Comparison of ENCODE assay signal across 24 cellular contexts in genomic region chr2:61597300-61598289, GRCh38. TPM values are rescaled to one million over a fixed set of nuclear protein-coding genes. Genes with fewer than 3 reads are reported as not detected.
DNase-seq lines count a peak whose midpoint lies in the region; ATAC-seq, FAIRE-seq and TF ChIP-seq lines count a peak whose summit lies in the region.
"Had no signal": no experiment of that assay in that cellular context is flagged by ENCODE, and none has a peak within 500 bp of the region (broad histone marks: within the 10 kb centered on the region; RNA-seq: fewer than 3 reads in every experiment).

No MANE protein-coding gene starts in this region.

- H3K4me3 ChIP-seq in mammary epithelial cell (replicated peaks in 1 of 3; ENCODE audit: insufficient read depth in 1 of 3, low read depth in 2 of 3, low read length in 3 of 3) (no peak overlapping the region), K562 (no peak overlapping the region), iPS-20b (ENCODE audit: low read length) (no peak overlapping the region), gastroesophageal sphincter (no peak overlapping the region)
- H3K4me3 ChIP-seq: GM12878, SK-N-MC had no signal

- TF ChIP-seq EP300 in K562 (IDR thresholded peaks at IDR 0.05; ENCODE audit: low read length) (no peak), gastroesophageal sphincter (IDR thresholded peaks at IDR 0.05) (no peak)

- H3K36me3 Mint-ChIP-seq in MCF 10A (ENCODE audit: insufficient read depth, unreplicated experiment), result no peaks in the 10 kb centered on the region
- H3K36me3 Mint-ChIP-seq: CD4-positive, alpha-beta memory T cell had no signal

- H3K27me3 ChIP-seq in mammary epithelial cell (ENCODE audit: insufficient read depth, low read length) (no peaks in the 10 kb centered on the region), K562 (ENCODE audit: control insufficient read depth in 2 of 2, insufficient read depth in 2 of 2, low read length in 2 of 2) (no peaks in the 10 kb centered on the region), iPS-20b (ENCODE audit: insufficient read depth, low read length) (no peaks in the 10 kb centered on the region), gastroesophageal sphincter (no peaks in the 10 kb centered on the region)
- H3K27me3 ChIP-seq: BE2C had no signal

- BruUV-seq in MCF 10A (replicated peaks; lab: Mats Ljungman, UMichigan) (no TSS peak), mammary epithelial cell (replicated peaks; lab: Mats Ljungman, UMichigan) (no TSS peak), K562 (replicated peaks; lab: Mats Ljungman, UMichigan) (no TSS peak)

- no peak overlapping the region for H3K4me3 Mint-ChIP-seq in MCF 10A (ENCODE audit: unreplicated experiment)
- H3K4me3 Mint-ChIP-seq: CD4-positive, alpha-beta memory T cell had no signal

- DNase-seq in MCF 10A (ENCODE audit: unreplicated experiment) (no peak), mammary epithelial cell (no peak), K562 (ENCODE audit: extremely low read depth in 1 of 4, low spot score in 3 of 4) (no peak), NCI-H524 (lab: John Stamatoyannopoulos, UW) (no peak)
- DNase-seq: 8988T; BE2C; CD4-positive, alpha-beta memory T cell; DMS79 treated with DMSO at 0.1 percent for 48 hours; KG1; NCI-H1436; NCI-H2029 treated with DMSO at 0.1 percent for 48 hours; NCI-H82; Right ventricle myocardium superior had no signal

- H3K4me1 Mint-ChIP-seq in MCF 10A (ENCODE audit: insufficient read depth, unreplicated experiment), result peaks cover 7% of the 10 kb centered on the region
- H3K4me1 Mint-ChIP-seq: CD4-positive, alpha-beta memory T cell had no signal

- CTCF ChIA-PET in MCF 10A (lab: Yijun Ruan, JAX) (no interaction called here), mammary epithelial cell (lab: Charles Lee; ENCODE audit: low non-redundant PET) (no interaction called here), K562 (lab: Yijun Ruan, JAX; ENCODE audit: low intra/inter-chr PET ratio) (no interaction called here)

- no peaks in the 10 kb centered on the region for H3K36me3 ChIP-seq in mammary epithelial cell (ENCODE audit: insufficient read depth, low read length)
- no peaks in the 10 kb centered on the region for H3K36me3 ChIP-seq in K562 (ENCODE audit: control insufficient read depth, insufficient read depth, low read length)
- H3K36me3 ChIP-seq in iPS-20b (ENCODE audit: insufficient read depth, low read depth, low read length), result no peaks in the 10 kb centered on the region
- H3K36me3 ChIP-seq in gastroesophageal sphincter, result no peaks in the 10 kb centered on the region
- H3K36me3 ChIP-seq: BE2C had no signal

- H3K27ac ChIP-seq in mammary epithelial cell (ENCODE audit: insufficient read depth, low read depth, low read length), result no peak overlapping the region
- H3K27ac ChIP-seq in K562 (ENCODE audit: extremely low read depth, low read depth, low read length), result no peak overlapping the region
- H3K27ac ChIP-seq in iPS-20b (ENCODE audit: low read length), result peak overlapping the region; percentile 59
- no peak overlapping the region for H3K27ac ChIP-seq in gastroesophageal sphincter
- H3K27ac ChIP-seq: HL-60, SK-N-MC had no signal

- H3K4me2 ChIP-seq in mammary epithelial cell (ENCODE audit: insufficient read depth, low read depth, low read length) (no peak overlapping the region), K562 (ENCODE audit: insufficient read depth, low read length) (no peak overlapping the region)

- H3K9me3 Mint-ChIP-seq in MCF 10A (ENCODE audit: unreplicated experiment), result peaks cover 8% of the 10 kb centered on the region

- no peak for TF ChIP-seq POLR2A in K562 (conservative IDR thresholded peaks at IDR 0.05)
- TF ChIP-seq POLR2A in gastroesophageal sphincter (IDR thresholded peaks at IDR 0.05), result no peak

- H3K27ac Mint-ChIP-seq in MCF 10A (ENCODE audit: low read depth, unreplicated experiment), result peak overlapping the region; percentile 78

- WGBS in mammary epithelial cell (ENCODE audit: low coverage, missing lambda C conversion rate), result 79% methylated on average over 9 of the region's 9 CpGs
- 68% methylated on average over 7 of the region's 9 CpGs for WGBS in K562 (ENCODE audit: insufficient coverage, low coverage, missing lambda C conversion rate)
- WGBS in gastroesophageal sphincter (ENCODE audit: low coverage in 1 of 2), 2 donors, result 80 to 98% methylated on average over 4 to 9 of the region's 9 CpGs

- TF ChIP-seq CTCF in MCF 10A (IDR thresholded peaks at IDR 0.05; ENCODE audit: unreplicated experiment) (no peak), mammary epithelial cell (conservative IDR thresholded peaks at IDR 0.05 in 1 of 2, IDR thresholded peaks at IDR 0.05 in 1 of 2; ENCODE audit: extremely low read depth in 1 of 2, insufficient read depth in 1 of 2, low read depth in 1 of 2, low read length in 2 of 2) (no peak), K562 (IDR thresholded peaks at IDR 0.05 in 2 of 3, conservative IDR thresholded peaks at IDR 0.05 in 1 of 3; ENCODE audit: insufficient read depth in 2 of 3, low read depth in 1 of 3, low read length in 3 of 3) (no peak), gastroesophageal sphincter (IDR thresholded peaks at IDR 0.05) (no peak)

- in situ Hi-C loops in mammary epithelial cell (cut with MboI; ENCODE audit: low sequenced_read_pairs in 2 of 2) (no loop called here), K562 (cut with MboI) (no loop called here)

- POLR2A ChIA-PET in MCF 10A (lab: Yijun Ruan, JAX) (interaction anchor here (0.6 to 1.3 kb wide), 4 partner anchors 11 to 61 kb away, joined by 3 to 5 read pairs (median 4); partner anchors contain the start of gene XPO1), K562 (lab: Yijun Ruan, JAX) (no interaction called here)

- dilution Hi-C loops in mammary epithelial cell (cut with HindIII; ENCODE audit: low sequenced_read_pairs), result no loop called here

- no peaks in the 10 kb centered on the region for H4K20me1 ChIP-seq in mammary epithelial cell (ENCODE audit: insufficient read depth, low read length)
- no peaks in the 10 kb centered on the region for H4K20me1 ChIP-seq in K562 (replicated peaks; ENCODE audit: control insufficient read depth, insufficient read depth, low read length)

- FAIRE-seq in K562 (lab: Jason Lieb, UNC), result no peak
- FAIRE-seq: D721Med, G401.6, GM12878, HTR-8/SVneo had no signal

- H3K79me2 ChIP-seq in mammary epithelial cell (ENCODE audit: insufficient read depth, low read length), result no peaks in the 10 kb centered on the region
- no peaks in the 10 kb centered on the region for H3K79me2 ChIP-seq in K562 (ENCODE audit: control insufficient read depth, insufficient read depth, low read length)

- no peaks in the 10 kb centered on the region for H3K4me1 ChIP-seq in mammary epithelial cell (ENCODE audit: insufficient read depth, low read length)
- H3K4me1 ChIP-seq in K562 (replicated peaks in 1 of 2; ENCODE audit: control insufficient read depth in 2 of 2, insufficient read depth in 2 of 2, low read length in 2 of 2), result no peaks in the 10 kb centered on the region; a peak in 1 of 5 replicates
- H3K4me1 ChIP-seq in iPS-20b (ENCODE audit: insufficient read depth, low read length), result peaks cover 12% of the 10 kb centered on the region; the same call in 1 of the 2 replicates
- H3K4me1 ChIP-seq in gastroesophageal sphincter, result no peaks in the 10 kb centered on the region
- H3K4me1 ChIP-seq: BE2C had no signal

- intact Hi-C loops in MCF 10A (cut with micrococcal nuclease) (no loop called here), mammary epithelial cell (cut with micrococcal nuclease) (no loop called here), K562 (cut with micrococcal nuclease) (no loop called here)

- no peak for TF ChIP-seq RAD21 in K562 (CRISPR knock-in tag; conservative IDR thresholded peaks at IDR 0.05 in 1 of 2, IDR thresholded peaks at IDR 0.05 in 1 of 2)

- H3K9ac ChIP-seq in mammary epithelial cell (ENCODE audit: insufficient read depth, low read length) (no peak overlapping the region), K562 (ENCODE audit: insufficient read depth in 1 of 2, low read depth in 2 of 2, low read length in 2 of 2) (no peak overlapping the region), iPS-20b (ENCODE audit: low read depth, low read length) (peak overlapping the region; percentile 37; the same call in 1 of the 2 replicates)

- no peaks in the 10 kb centered on the region for H3K9me3 ChIP-seq in mammary epithelial cell (replicated peaks; ENCODE audit: insufficient read depth, low read length)
- H3K9me3 ChIP-seq in K562 (replicated peaks; ENCODE audit: control insufficient read depth, insufficient read depth, low read depth, low read length), result no peaks in the 10 kb centered on the region
- no peaks in the 10 kb centered on the region for H3K9me3 ChIP-seq in iPS-20b (ENCODE audit: insufficient read depth, low read depth, low read length)
- no peaks in the 10 kb centered on the region for H3K9me3 ChIP-seq in gastroesophageal sphincter
- H3K9me3 ChIP-seq: BE2C had no signal

- H3K9me1 ChIP-seq in K562 (ENCODE audit: control insufficient read depth, insufficient read depth, low read length), result no peaks in the 10 kb centered on the region

- no peak overlapping the region for H2AFZ ChIP-seq in mammary epithelial cell (ENCODE audit: low read depth, low read length)
- peak overlapping the region; percentile 30; the same call in 1 of the 2 replicates for H2AFZ ChIP-seq in K562 (ENCODE audit: low read depth, low read length)

- ATAC-seq in K562 (no peak), GM21786 (IDR thresholded peaks at IDR 0.05; ENCODE audit: unreplicated experiment) (no peak), gastroesophageal sphincter (no peak), GM19023 (IDR thresholded peaks at IDR 0.05; ENCODE audit: unreplicated experiment) (no peak)
- ATAC-seq: GM12878, Panc1 had no signal

- H3K27me3 Mint-ChIP-seq in MCF 10A (ENCODE audit: insufficient read depth, unreplicated experiment), result no peaks in the 10 kb centered on the region

RNA-seq across cellular contexts. Expression of gene XPO1, which starts 59.4 kb away (rescaled TPM):
- total RNA-seq in MCF 10A (2022) (131 and 148 TPM in 2 replicates), mammary epithelial cell (100 to 1,000 TPM in 1 of 2 donors, 10 to 100 TPM in 1; 96.7 to 127 TPM), K562 (2014; rRNA removed) (177 and 196 TPM in 2 replicates), K562 (2014; rRNA removed; fragmentation: Illumina TruSeq; extraction: Trizol) (296 and 319 TPM in 2 replicates), K562 (2015; rRNA removed; fragmentation: Illumina TruSeq; extraction: Trizol) (284 and 301 TPM in 2 replicates), K562 (2021) (204 and 216 TPM in 2 replicates), gastroesophageal sphincter (100 to 1,000 TPM in 1 of 4 donors, 10 to 100 TPM in 3; 66.5 to 102 (median 72.1) TPM)
- polyA plus RNA-seq in mammary epithelial cell (53.0 TPM), K562 (2011; rRNA removed) (240 and 307 TPM in 2 replicates), K562 (2014; fragmentation: Illumina TruSeq; extraction: Trizol) (213 and 253 TPM in 2 replicates), K562 (2014; fragmentation: Nextera tagmentation; extraction: Ambion mirVana) (10 to 100 TPM; 86.2 to 91.8 TPM), K562 (2014; rRNA removed) (195 and 211 TPM in 2 replicates)
- 63.8 TPM for polyA minus RNA-seq in mammary epithelial cell
- total RNA-seq in K562 (2011; cell fraction: chromatin; rRNA removed; ENCODE audit: low replicate concordance), result 379 and 1,649 TPM in 2 replicates
- total RNA-seq in K562 (2011; cell fraction: nucleolus; rRNA removed), result 154 and 214 TPM in 2 replicates
- total RNA-seq in K562 (2011; cell fraction: nucleoplasm; rRNA removed), result 491 and 590 TPM in 2 replicates
- 49.5 and 115 TPM in 2 replicates for polyA plus RNA-seq in K562 (2011; cell fraction: cytosol; rRNA removed)
- polyA plus RNA-seq in K562 (2011; cell fraction: nucleus; rRNA removed), result 209 and 356 TPM in 2 replicates
- 150 and 157 TPM in 2 replicates for polyA plus RNA-seq in K562 (2012)
- 515 and 518 TPM in 2 replicates for polyA minus RNA-seq in K562 (2011; rRNA and poly(A)+ RNA removed)
- 122 and 170 TPM in 2 replicates for polyA minus RNA-seq in K562 (2011; cell fraction: cytosol; rRNA and poly(A)+ RNA removed)
- polyA minus RNA-seq in K562 (2011; cell fraction: nucleus; rRNA and poly(A)+ RNA removed), result 151 and 265 TPM in 2 replicates
